Comparison of ENCODE assay signal across 23 cellular contexts in genomic region chr4:3263053-3263958, GRCh38. TPM values are rescaled to one million over a fixed set of nuclear protein-coding genes. Genes with fewer than 3 reads are reported as not detected.
A peak's percentile ranks its signal among the peaks of the same experiment; 100 is the strongest.
DNase-seq lines count a peak whose midpoint lies in the region; ATAC-seq, FAIRE-seq and TF ChIP-seq lines count a peak whose summit lies in the region.
"Had no signal": no experiment of that assay in that cellular context is flagged by ENCODE, and none has a peak within 500 bp of the region (broad histone marks: within the 10 kb centered on the region; RNA-seq: fewer than 3 reads in every experiment).

No MANE protein-coding gene starts in this region.

- H3K36me3 ChIP-seq in H7 (replicated peaks; ENCODE audit: control insufficient read depth, insufficient read depth, low read length), result no peaks in the 10 kb centered on the region
- no peaks in the 10 kb centered on the region for H3K36me3 ChIP-seq in HepG2 (replicated peaks in 1 of 2; ENCODE audit: control insufficient read depth in 1 of 2, insufficient read depth in 2 of 2, low read length in 2 of 2)
- H3K36me3 ChIP-seq: prostate gland had no signal

- no peak for TF ChIP-seq POLR2A in HepG2 (IDR thresholded peaks at IDR 0.05; ENCODE audit: insufficient read depth in 1 of 2, low read depth in 2 of 2, low read length in 2 of 2)

- no peaks in the 10 kb centered on the region for H3K9me3 Mint-ChIP-seq in activated naive CD8-positive, alpha-beta T cell treated with anti-CD3 and anti-CD28 coated beads, Interleukin-2, amount 50 U/mL, for 24 hours
- H3K9me3 Mint-ChIP-seq in activated naive CD8-positive, alpha-beta T cell treated with anti-CD3 and anti-CD28 coated beads for 36 hours, result no peaks in the 10 kb centered on the region
- H3K9me3 Mint-ChIP-seq in type B pancreatic cell (no peaks in the 10 kb centered on the region), endothelial cell (ENCODE audit: unreplicated experiment) (no peaks in the 10 kb centered on the region)
- H3K9me3 Mint-ChIP-seq: memory B cell; naive thymus-derived CD8-positive, alpha-beta T cell; stimulated activated naive B cell treated with anti-CD40 and anti-IgM and Interleukin-4, amounts not matched to agents 10 μg/mL and 1 μg/mL and 100 μg/mL, for 72 hours had no signal

- no peak for TF ChIP-seq CTCF in HepG2 (CRISPR knock-in tag; IDR thresholded peaks at IDR 0.05)
- no peak for TF ChIP-seq CTCF in type B pancreatic cell (conservative IDR thresholded peaks at IDR 0.05)
- TF ChIP-seq CTCF in endothelial cell (IDR thresholded peaks at IDR 0.05; ENCODE audit: unreplicated experiment), result no peak

- 25% methylated on average over 11 of the region's 31 CpGs for WGBS in HepG2 (ENCODE audit: low lambda C conversion rate)

- in situ Hi-C loops in HepG2 (cut with HindIII; ENCODE audit: extremely low pct_ligation_motif_present, low pct_unique_long_range_greater_than_20kb), result no loop called here

- no peak overlapping the region for H3K4me3 Mint-ChIP-seq in activated naive CD8-positive, alpha-beta T cell treated with anti-CD3 and anti-CD28 coated beads, Interleukin-2, amount 50 U/mL, for 24 hours
- no peak overlapping the region for H3K4me3 Mint-ChIP-seq in activated naive CD8-positive, alpha-beta T cell treated with anti-CD3 and anti-CD28 coated beads for 36 hours
- no peak overlapping the region for H3K4me3 Mint-ChIP-seq in type B pancreatic cell
- no peak overlapping the region for H3K4me3 Mint-ChIP-seq in endothelial cell (ENCODE audit: unreplicated experiment)
- H3K4me3 Mint-ChIP-seq: memory B cell; naive thymus-derived CD8-positive, alpha-beta T cell; stimulated activated naive B cell treated with anti-CD40 and anti-IgM and Interleukin-4, amounts not matched to agents 10 μg/mL and 1 μg/mL and 100 μg/mL, for 72 hours had no signal

- H3K27me3 ChIP-seq in H7 (ENCODE audit: control insufficient read depth, insufficient read depth, low read length) (no peaks in the 10 kb centered on the region), HepG2 (ENCODE audit: control insufficient read depth in 1 of 2, insufficient read depth in 2 of 2, low read length in 2 of 2) (peaks cover 3 to 49% of the 10 kb centered on the region in 2 experiments)

- no peak overlapping the region for H2AFZ ChIP-seq in HepG2 (ENCODE audit: low read length)

- H3K4me3 ChIP-seq in H7 (ENCODE audit: insufficient read depth, low read depth, low read length) (no peak overlapping the region), HepG2 (replicated peaks in 1 of 3; ENCODE audit: insufficient read depth in 1 of 3, low read depth in 2 of 3, low read length in 3 of 3) (no peak overlapping the region)
- H3K4me3 ChIP-seq: prostate gland had no signal

- no peaks in the 10 kb centered on the region for H3K4me1 Mint-ChIP-seq in activated naive CD8-positive, alpha-beta T cell treated with anti-CD3 and anti-CD28 coated beads, Interleukin-2, amount 50 U/mL, for 24 hours
- no peaks in the 10 kb centered on the region for H3K4me1 Mint-ChIP-seq in activated naive CD8-positive, alpha-beta T cell treated with anti-CD3 and anti-CD28 coated beads for 36 hours
- peaks cover 9% of the 10 kb centered on the region for H3K4me1 Mint-ChIP-seq in type B pancreatic cell (ENCODE audit: unreplicated experiment)
- H3K4me1 Mint-ChIP-seq in endothelial cell (ENCODE audit: unreplicated experiment), result no peaks in the 10 kb centered on the region

- BruUV-seq in HepG2 (replicated peaks; lab: Mats Ljungman, UMichigan), result no TSS peak

- H3K27me3 Mint-ChIP-seq in activated naive CD8-positive, alpha-beta T cell treated with anti-CD3 and anti-CD28 coated beads, Interleukin-2, amount 50 U/mL, for 24 hours, result no peaks in the 10 kb centered on the region
- H3K27me3 Mint-ChIP-seq in activated naive CD8-positive, alpha-beta T cell treated with anti-CD3 and anti-CD28 coated beads for 36 hours, result no peaks in the 10 kb centered on the region
- H3K27me3 Mint-ChIP-seq in type B pancreatic cell (no peaks in the 10 kb centered on the region), endothelial cell (ENCODE audit: unreplicated experiment) (peaks cover 8% of the 10 kb centered on the region)
- H3K27me3 Mint-ChIP-seq: memory B cell; naive thymus-derived CD8-positive, alpha-beta T cell had no signal

- CTCF ChIA-PET in HepG2 (lab: Yijun Ruan, JAX; ENCODE audit: low intra/inter-chr PET ratio, low total read pairs), result no interaction called here

- H3K9ac ChIP-seq in HepG2 (ENCODE audit: insufficient read depth, low read depth, low read length), result no peak overlapping the region

- TF ChIP-seq EP300 in HepG2 (IDR thresholded peaks at IDR 0.05; ENCODE audit: low read depth in 2 of 2, low read length in 2 of 2) (no peak), HepG2 (CRISPR knock-in tag; IDR thresholded peaks at IDR 0.05; ENCODE audit: borderline replicate concordance) (no peak)

- FAIRE-seq in HepG2 (lab: Jason Lieb, UNC), result no peak
- FAIRE-seq: H54, islet of Langerhans had no signal

- no peaks in the 10 kb centered on the region for H4K20me1 ChIP-seq in HepG2 (ENCODE audit: insufficient read depth, low read length)

- H3K4me1 ChIP-seq in HepG2 (ENCODE audit: insufficient read depth, low read length), result peaks cover 14% of the 10 kb centered on the region
- H3K4me1 ChIP-seq: prostate gland had no signal

- intact Hi-C loops in HepG2 (cut with micrococcal nuclease; ENCODE audit: unreplicated experiment), result loop anchor here (10.0 kb wide), 1 partner anchor 59 kb away; no protein-coding TSS in a partner anchor

- no peaks in the 10 kb centered on the region for H3K9me3 ChIP-seq in HepG2 (ENCODE audit: low read length)
- H3K9me3 ChIP-seq: prostate gland had no signal

- H3K27ac ChIP-seq in HepG2 (ENCODE audit: extremely low read length, insufficient read depth, low read length), result no peak overlapping the region
- H3K27ac ChIP-seq: prostate gland had no signal

- no peak for TF ChIP-seq RAD21 in HepG2 (CRISPR knock-in tag; IDR thresholded peaks at IDR 0.05)

- DNase-seq in activated naive CD8-positive, alpha-beta T cell treated with anti-CD3 and anti-CD28 coated beads, Interleukin-2, amount 50 U/mL, for 24 hours, result no peak
- no peak for DNase-seq in activated naive CD8-positive, alpha-beta T cell treated with anti-CD3 and anti-CD28 coated beads for 36 hours
- DNase-seq in H7, result peak; percentile 61
- DNase-seq in HepG2 (ENCODE audit: low spot score), result no peak
- peak; percentile 60 for DNase-seq in type B pancreatic cell (ENCODE audit: extremely low spot score, unreplicated experiment)
- DNase-seq in AML-193 (lab: John Stamatoyannopoulos, UW), result no peak
- no peak for DNase-seq in stimulated activated naive CD4-positive, alpha-beta T cell (lab: John Stamatoyannopoulos, UW)
- DNase-seq in endothelial cell (ENCODE audit: low spot score), result no peak
- DNase-seq: amniotic stem cell; caudate nucleus; foreskin melanocyte; hippocampal formation; MM.1S; NCI-H1694 treated with DMSO at 0.1 percent for 48 hours; stimulated activated CD4-positive, alpha-beta T cell treated with anti-CD3 and anti-CD28 coated beads, Interleukin-1b, Interleukin-23, amount 100 ng/mL, for 48 hours; stimulated activated naive B cell treated with anti-CD40 and anti-IgM and Interleukin-4, amounts not matched to agents 10 μg/mL and 1 μg/mL and 100 μg/mL, for 72 hours; T-helper 9 cell had no signal

- H3K79me2 ChIP-seq in HepG2 (ENCODE audit: insufficient read depth, low read length), result no peaks in the 10 kb centered on the region

- no peak overlapping the region for H3K4me2 ChIP-seq in HepG2 (ENCODE audit: low read depth, low read length)

- ATAC-seq in activated naive CD8-positive, alpha-beta T cell treated with anti-CD3 and anti-CD28 coated beads, Interleukin-2, amount 50 U/mL, for 24 hours, result peak; percentile 15
- peak; percentile 24; the same call in 2 of the 3 replicates for ATAC-seq in HepG2
- ATAC-seq: activated CD4-positive, CD25-positive, alpha-beta regulatory T cell treated with anti-CD3 and anti-CD28 coated beads, Interleukin-2, amount 50 U/mL, for 24 hours; naive thymus-derived CD8-positive, alpha-beta T cell; stimulated activated naive B cell treated with anti-CD40 and anti-IgM and Interleukin-4, amounts not matched to agents 10 μg/mL and 1 μg/mL and 100 μg/mL, for 72 hours had no signal

- POLR2A ChIA-PET in HepG2 (lab: Yijun Ruan, JAX), result no interaction called here

- no peak overlapping the region for H3K27ac Mint-ChIP-seq in activated naive CD8-positive, alpha-beta T cell treated with anti-CD3 and anti-CD28 coated beads, Interleukin-2, amount 50 U/mL, for 24 hours
- no peak overlapping the region for H3K27ac Mint-ChIP-seq in activated naive CD8-positive, alpha-beta T cell treated with anti-CD3 and anti-CD28 coated beads for 36 hours
- H3K27ac Mint-ChIP-seq in type B pancreatic cell (no peak overlapping the region), endothelial cell (ENCODE audit: unreplicated experiment) (no peak overlapping the region)
- H3K27ac Mint-ChIP-seq: memory B cell; stimulated activated naive B cell treated with anti-CD40 and anti-IgM and Interleukin-4, amounts not matched to agents 10 μg/mL and 1 μg/mL and 100 μg/mL, for 72 hours had no signal

- H3K36me3 Mint-ChIP-seq in activated naive CD8-positive, alpha-beta T cell treated with anti-CD3 and anti-CD28 coated beads, Interleukin-2, amount 50 U/mL, for 24 hours (ENCODE audit: low read depth), result no peaks in the 10 kb centered on the region
- H3K36me3 Mint-ChIP-seq in activated naive CD8-positive, alpha-beta T cell treated with anti-CD3 and anti-CD28 coated beads for 36 hours, result no peaks in the 10 kb centered on the region
- no peaks in the 10 kb centered on the region for H3K36me3 Mint-ChIP-seq in type B pancreatic cell
- no peaks in the 10 kb centered on the region for H3K36me3 Mint-ChIP-seq in endothelial cell (ENCODE audit: low read depth, unreplicated experiment)
- H3K36me3 Mint-ChIP-seq: memory B cell; naive thymus-derived CD8-positive, alpha-beta T cell had no signal

RNA-seq across cellular contexts. Expression of gene MSANTD1, which starts 14.3 kb away (rescaled TPM):
- under 1 TPM; 0.24 to 0.37 TPM for total RNA-seq in activated naive CD8-positive, alpha-beta T cell treated with anti-CD3 and anti-CD28 coated beads for 36 hours
- 0.07 and 0.24 TPM in 2 replicates for total RNA-seq in H7 (2014; rRNA removed; shearing (Covaris generic))
- total RNA-seq in HepG2 (2016; rRNA removed; fragmentation: Illumina TruSeq; extraction: Trizol) (0.10 and 0.22 TPM in 2 replicates), type B pancreatic cell (ENCODE audit: low replicate concordance) (1.4 TPM in 2 replicates), endothelial cell (ENCODE audit: unreplicated experiment) (0.97 TPM)
- 0.09 and 0.20 TPM in 2 replicates for total RNA-seq in HepG2 (2016; cell fraction: cytosol; rRNA removed; fragmentation: Illumina TruSeq; extraction: Trizol; ENCODE audit: low read depth)
- total RNA-seq in HepG2 (2016; cell fraction: insoluble cytoplasmic fraction; rRNA removed; fragmentation: Illumina TruSeq; extraction: Trizol), result 0.19 TPM in 1 of 2 replicates, not detected in the other
- 0.25 TPM in 1 of 2 replicates, not detected in the other for total RNA-seq in HepG2 (2016; cell fraction: membrane; rRNA removed; fragmentation: Illumina TruSeq; extraction: Trizol)
- 0.59 TPM in 1 of 2 replicates, not detected in the other for total RNA-seq in HepG2 (2016; cell fraction: nucleus; rRNA removed; fragmentation: Illumina TruSeq; extraction: Trizol)
- polyA plus RNA-seq in HepG2 (2011; rRNA removed), result 0.39 and 0.40 TPM in 2 replicates
- 0.05 and 0.34 TPM in 2 replicates for polyA plus RNA-seq in HepG2 (2011; cell fraction: cytosol; rRNA removed)
- 2.2 and 3.5 TPM in 2 replicates for polyA plus RNA-seq in HepG2 (2011; cell fraction: nucleus; rRNA removed)
- polyA plus RNA-seq in HepG2 (2012), result 0.40 and 0.65 TPM in 2 replicates
- 0.10 and 0.12 TPM in 2 replicates for polyA plus RNA-seq in HepG2 (2016; cell fraction: cytosol; fragmentation: Illumina TruSeq; extraction: Trizol; ENCODE audit: low read depth)
- 0.16 TPM in 1 of 2 replicates, not detected in the other for polyA plus RNA-seq in HepG2 (2016; cell fraction: insoluble cytoplasmic fraction; fragmentation: Illumina TruSeq; extraction: Trizol; ENCODE audit: low read depth)
- polyA plus RNA-seq in HepG2 (2016; cell fraction: membrane; fragmentation: Illumina TruSeq; extraction: Trizol; ENCODE audit: low read depth), result 0.07 and 0.08 TPM in 2 replicates
- polyA plus RNA-seq in HepG2 (2016; cell fraction: nucleus; fragmentation: Illumina TruSeq; extraction: Trizol; ENCODE audit: insufficient read depth, low read depth), result 0.36 and 0.65 TPM in 2 replicates
- polyA minus RNA-seq in HepG2 (2011; rRNA and poly(A)+ RNA removed; ENCODE audit: low replicate concordance), result 0.14 and 1.0 TPM in 2 replicates
- not detected in 2 replicates for polyA minus RNA-seq in HepG2 (2011; cell fraction: cytosol; rRNA and poly(A)+ RNA removed)
- 1.9 and 2.0 TPM in 2 replicates for polyA minus RNA-seq in HepG2 (2011; cell fraction: nucleus; rRNA and poly(A)+ RNA removed)

RNA-seq across cellular contexts. Expression of gene RGS12, which starts 29.5 kb away (rescaled TPM):
- 1 to 10 TPM; 1.7 to 2.9 TPM for total RNA-seq in activated naive CD8-positive, alpha-beta T cell treated with anti-CD3 and anti-CD28 coated beads for 36 hours
- total RNA-seq in H7 (2014; rRNA removed; shearing (Covaris generic)), result 18.7 and 19.7 TPM in 2 replicates
- total RNA-seq in HepG2 (2016; rRNA removed; fragmentation: Illumina TruSeq; extraction: Trizol), result 18.2 and 21.0 TPM in 2 replicates
- total RNA-seq in HepG2 (2016; cell fraction: cytosol; rRNA removed; fragmentation: Illumina TruSeq; extraction: Trizol; ENCODE audit: low read depth), result 9.3 and 11.0 TPM in 2 replicates
- 16.0 and 24.7 TPM in 2 replicates for total RNA-seq in HepG2 (2016; cell fraction: insoluble cytoplasmic fraction; rRNA removed; fragmentation: Illumina TruSeq; extraction: Trizol)
- 16.1 and 18.9 TPM in 2 replicates for total RNA-seq in HepG2 (2016; cell fraction: membrane; rRNA removed; fragmentation: Illumina TruSeq; extraction: Trizol)
- 21.7 and 25.1 TPM in 2 replicates for total RNA-seq in HepG2 (2016; cell fraction: nucleus; rRNA removed; fragmentation: Illumina TruSeq; extraction: Trizol)
- 27.7 and 35.5 TPM in 2 replicates for polyA plus RNA-seq in HepG2 (2011; rRNA removed)
- 11.1 and 23.9 TPM in 2 replicates for polyA plus RNA-seq in HepG2 (2011; cell fraction: cytosol; rRNA removed)
- 115 and 118 TPM in 2 replicates for polyA plus RNA-seq in HepG2 (2011; cell fraction: nucleus; rRNA removed)
- polyA plus RNA-seq in HepG2 (2012), result 37.4 and 43.4 TPM in 2 replicates
- 2.0 and 3.4 TPM in 2 replicates for polyA plus RNA-seq in HepG2 (2016; cell fraction: cytosol; fragmentation: Illumina TruSeq; extraction: Trizol; ENCODE audit: low read depth)
- 17.8 and 20.5 TPM in 2 replicates for polyA plus RNA-seq in HepG2 (2016; cell fraction: insoluble cytoplasmic fraction; fragmentation: Illumina TruSeq; extraction: Trizol; ENCODE audit: low read depth)
- polyA plus RNA-seq in HepG2 (2016; cell fraction: membrane; fragmentation: Illumina TruSeq; extraction: Trizol; ENCODE audit: low read depth), result 5.5 and 5.6 TPM in 2 replicates
- 51.0 and 56.7 TPM in 2 replicates for polyA plus RNA-seq in HepG2 (2016; cell fraction: nucleus; fragmentation: Illumina TruSeq; extraction: Trizol; ENCODE audit: insufficient read depth, low read depth)
- polyA minus RNA-seq in HepG2 (2011; rRNA and poly(A)+ RNA removed; ENCODE audit: low replicate concordance), result 4.5 and 52.2 TPM in 2 replicates
- polyA minus RNA-seq in HepG2 (2011; cell fraction: cytosol; rRNA and poly(A)+ RNA removed), result 14.2 and 24.5 TPM in 2 replicates
- 45.0 and 59.1 TPM in 2 replicates for polyA minus RNA-seq in HepG2 (2011; cell fraction: nucleus; rRNA and poly(A)+ RNA removed)
- 35.7 and 67.5 TPM in 2 replicates for total RNA-seq in type B pancreatic cell (ENCODE audit: low replicate concordance)
- total RNA-seq in endothelial cell (ENCODE audit: unreplicated experiment), result 116 TPM

Comparison
In these comparisons a context has a peak if more than half of its experiments do, and no peak if none do; other contexts are left out.
1. DNase-seq: peak in H7 (single experiment) and type B pancreatic cell (single experiment); none in activated naive CD8-positive, alpha-beta T cell treated with anti-CD3 and anti-CD28 coated beads, Interleukin-2, amount 50 U/mL, for 24 hours (single experiment), activated naive CD8-positive, alpha-beta T cell treated with anti-CD3 and anti-CD28 coated beads for 36 hours (single experiment), HepG2 (single experiment), AML-193 (0 of 2), stimulated activated naive CD4-positive, alpha-beta T cell (0 of 6) and endothelial cell (single experiment).